ENCODE assay signal across 1 cellular context in the genomic region with DNA sequence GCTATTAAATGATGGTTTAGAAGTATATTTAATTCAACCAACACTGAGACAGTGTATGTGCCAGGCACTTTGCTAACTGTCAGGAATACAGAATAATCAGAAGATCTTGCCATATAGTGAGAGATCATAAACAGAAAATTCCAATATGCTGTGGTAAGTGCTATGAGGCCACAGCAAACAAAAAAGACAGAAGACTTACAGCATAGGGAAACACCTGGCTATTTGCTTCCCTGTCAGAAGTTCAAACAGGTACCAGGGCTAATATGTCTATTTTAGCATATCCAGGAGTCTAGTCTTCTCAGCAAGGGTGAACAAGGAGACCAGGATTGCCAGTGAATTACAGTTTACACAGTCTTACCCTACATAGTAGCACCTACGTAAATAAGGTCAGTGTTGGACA.
TF ChIP-seq lines count a peak whose summit lies in the region.

No MANE protein-coding gene starts in this region.

TF ChIP-seq in HepG2, 621 proteins besides CTCF, POLR2A, EP300 and RAD21:
- TF ChIP-seq, protein P1, sequence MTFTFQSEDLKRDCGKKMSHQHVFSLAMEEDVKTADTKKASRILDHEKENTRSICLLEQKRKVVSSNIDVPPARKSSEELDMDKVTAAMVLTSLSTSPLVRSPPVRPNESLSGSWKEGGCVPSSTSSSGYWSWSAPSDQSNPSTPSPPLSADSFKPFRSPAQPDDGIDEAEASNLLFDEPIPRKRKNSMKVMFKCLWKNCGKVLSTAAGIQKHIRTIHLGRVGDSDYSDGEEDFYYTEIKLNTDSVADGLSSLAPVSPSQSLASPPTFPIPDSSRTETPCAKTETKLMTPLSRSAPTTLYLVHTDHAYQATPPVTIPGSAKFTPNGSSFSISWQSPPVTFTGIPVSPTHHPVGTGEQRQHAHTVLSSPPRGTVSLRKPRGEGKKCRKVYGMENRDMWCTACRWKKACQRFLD (CRISPR knock-in tag; IDR thresholded peaks at IDR 0.05; ENCODE audit: borderline replicate concordance), result no peak
- TF ChIP-seq, protein P2, sequence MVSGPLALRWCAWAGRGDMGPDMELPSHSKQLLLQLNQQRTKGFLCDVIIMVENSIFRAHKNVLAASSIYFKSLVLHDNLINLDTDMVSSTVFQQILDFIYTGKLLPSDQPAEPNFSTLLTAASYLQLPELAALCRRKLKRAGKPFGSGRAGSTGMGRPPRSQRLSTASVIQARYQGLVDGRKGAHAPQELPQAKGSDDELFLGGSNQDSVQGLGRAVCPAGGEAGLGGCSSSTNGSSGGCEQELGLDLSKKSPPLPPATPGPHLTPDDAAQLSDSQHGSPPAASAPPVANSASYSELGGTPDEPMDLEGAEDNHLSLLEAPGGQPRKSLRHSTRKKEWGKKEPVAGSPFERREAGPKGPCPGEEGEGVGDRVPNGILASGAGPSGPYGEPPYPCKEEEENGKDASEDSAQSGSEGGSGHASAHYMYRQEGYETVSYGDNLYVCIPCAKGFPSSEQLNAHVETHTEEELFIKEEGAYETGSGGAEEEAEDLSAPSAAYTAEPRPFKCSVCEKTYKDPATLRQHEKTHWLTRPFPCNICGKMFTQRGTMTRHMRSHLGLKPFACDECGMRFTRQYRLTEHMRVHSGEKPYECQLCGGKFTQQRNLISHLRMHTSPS (CRISPR knock-in tag; IDR thresholded peaks at IDR 0.05; ENCODE audit: low read depth), result no peak
- TF ChIP-seq, protein P3, sequence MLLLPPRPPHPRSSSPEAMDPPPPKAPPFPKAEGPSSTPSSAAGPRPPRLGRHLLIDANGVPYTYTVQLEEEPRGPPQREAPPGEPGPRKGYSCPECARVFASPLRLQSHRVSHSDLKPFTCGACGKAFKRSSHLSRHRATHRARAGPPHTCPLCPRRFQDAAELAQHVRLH (CRISPR knock-in tag; IDR thresholded peaks at IDR 0.05; ENCODE audit: borderline replicate concordance, low read depth), result no peak
- TF ChIP-seq, protein P4, sequence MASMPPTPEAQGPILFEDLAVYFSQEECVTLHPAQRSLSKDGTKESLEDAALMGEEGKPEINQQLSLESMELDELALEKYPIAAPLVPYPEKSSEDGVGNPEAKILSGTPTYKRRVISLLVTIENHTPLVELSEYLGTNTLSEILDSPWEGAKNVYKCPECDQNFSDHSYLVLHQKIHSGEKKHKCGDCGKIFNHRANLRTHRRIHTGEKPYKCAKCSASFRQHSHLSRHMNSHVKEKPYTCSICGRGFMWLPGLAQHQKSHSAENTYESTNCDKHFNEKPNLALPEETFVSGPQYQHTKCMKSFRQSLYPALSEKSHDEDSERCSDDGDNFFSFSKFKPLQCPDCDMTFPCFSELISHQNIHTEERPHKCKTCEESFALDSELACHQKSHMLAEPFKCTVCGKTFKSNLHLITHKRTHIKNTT (CRISPR knock-in tag; IDR thresholded peaks at IDR 0.05), result no peak
- TF ChIP-seq CREM (IDR thresholded peaks at IDR 0.05) (no peak), CREM (CRISPR knock-in tag; IDR thresholded peaks at IDR 0.05) (no peak), CCAR2 (optimal IDR thresholded peaks at IDR 0.05; ENCODE audit: low read depth, low read length) (no peak), TBL1XR1 (IDR thresholded peaks at IDR 0.05; ENCODE audit: borderline replicate concordance, low read length, partially characterized antibody) (no peak), YEATS2 (CRISPR knock-in tag; IDR thresholded peaks at IDR 0.05; ENCODE audit: borderline replicate concordance) (no peak), ZNF670 (CRISPR knock-in tag; IDR thresholded peaks at IDR 0.05; ENCODE audit: borderline replicate concordance) (no peak), ZNF33A (CRISPR knock-in tag; IDR thresholded peaks at IDR 0.05; ENCODE audit: borderline replicate concordance) (no peak), NCOA2 (CRISPR knock-in tag; IDR thresholded peaks at IDR 0.05) (no peak)
- TF ChIP-seq, protein P5, sequence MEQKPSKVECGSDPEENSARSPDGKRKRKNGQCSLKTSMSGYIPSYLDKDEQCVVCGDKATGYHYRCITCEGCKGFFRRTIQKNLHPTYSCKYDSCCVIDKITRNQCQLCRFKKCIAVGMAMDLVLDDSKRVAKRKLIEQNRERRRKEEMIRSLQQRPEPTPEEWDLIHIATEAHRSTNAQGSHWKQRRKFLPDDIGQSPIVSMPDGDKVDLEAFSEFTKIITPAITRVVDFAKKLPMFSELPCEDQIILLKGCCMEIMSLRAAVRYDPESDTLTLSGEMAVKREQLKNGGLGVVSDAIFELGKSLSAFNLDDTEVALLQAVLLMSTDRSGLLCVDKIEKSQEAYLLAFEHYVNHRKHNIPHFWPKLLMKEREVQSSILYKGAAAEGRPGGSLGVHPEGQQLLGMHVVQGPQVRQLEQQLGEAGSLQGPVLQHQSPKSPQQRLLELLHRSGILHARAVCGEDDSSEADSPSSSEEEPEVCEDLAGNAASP (CRISPR knock-in tag; IDR thresholded peaks at IDR 0.05; ENCODE audit: borderline replicate concordance), result no peak
- TF ChIP-seq, protein P6, sequence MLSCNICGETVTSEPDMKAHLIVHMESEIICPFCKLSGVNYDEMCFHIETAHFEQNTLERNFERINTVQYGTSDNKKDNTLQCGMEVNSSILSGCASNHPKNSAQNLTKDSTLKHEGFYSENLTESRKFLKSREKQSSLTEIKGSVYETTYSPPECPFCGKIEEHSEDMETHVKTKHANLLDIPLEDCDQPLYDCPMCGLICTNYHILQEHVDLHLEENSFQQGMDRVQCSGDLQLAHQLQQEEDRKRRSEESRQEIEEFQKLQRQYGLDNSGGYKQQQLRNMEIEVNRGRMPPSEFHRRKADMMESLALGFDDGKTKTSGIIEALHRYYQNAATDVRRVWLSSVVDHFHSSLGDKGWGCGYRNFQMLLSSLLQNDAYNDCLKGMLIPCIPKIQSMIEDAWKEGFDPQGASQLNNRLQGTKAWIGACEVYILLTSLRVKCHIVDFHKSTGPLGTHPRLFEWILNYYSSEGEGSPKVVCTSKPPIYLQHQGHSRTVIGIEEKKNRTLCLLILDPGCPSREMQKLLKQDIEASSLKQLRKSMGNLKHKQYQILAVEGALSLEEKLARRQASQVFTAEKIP (CRISPR knock-in tag; IDR thresholded peaks at IDR 0.05; ENCODE audit: borderline replicate concordance), result no peak
